1 cellular context compared by ENCODE assay signal in the genomic region with DNA sequence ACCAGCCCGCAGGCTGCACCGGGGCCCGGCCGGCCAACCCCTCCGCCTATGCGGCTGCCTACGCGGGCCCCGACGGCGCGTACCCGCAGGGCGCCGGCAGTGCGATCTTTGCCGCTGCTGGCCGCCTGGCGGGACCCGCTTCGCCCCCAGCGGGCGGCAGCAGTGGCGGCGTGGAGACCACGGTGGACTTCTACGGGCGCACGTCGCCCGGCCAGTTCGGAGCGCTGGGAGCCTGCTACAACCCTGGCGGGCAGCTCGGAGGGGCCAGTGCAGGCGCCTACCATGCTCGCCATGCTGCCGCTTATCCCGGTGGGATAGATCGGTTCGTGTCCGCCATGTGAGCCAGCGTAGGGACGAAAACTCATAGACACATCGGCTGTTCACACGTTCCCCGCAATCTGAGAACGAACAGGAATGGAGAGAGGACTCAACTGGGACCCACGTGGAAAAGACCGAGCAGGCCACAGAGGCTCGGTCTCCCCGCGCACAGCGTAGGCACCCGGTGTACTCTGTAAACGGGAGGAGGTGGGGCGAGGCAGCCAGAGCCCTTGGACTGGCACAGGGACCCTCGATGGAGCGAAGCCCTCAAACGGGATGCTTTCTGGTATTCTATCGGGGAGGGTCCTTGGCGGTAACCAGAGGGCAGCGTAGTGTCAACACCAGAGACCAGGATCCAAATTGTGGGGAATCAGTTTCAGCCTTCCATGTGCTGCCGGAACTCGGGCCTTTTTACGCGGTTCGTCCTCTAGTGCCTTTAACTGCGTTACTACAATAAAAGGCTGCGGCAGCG.
TF ChIP-seq lines count a peak whose summit lies in the region.

No MANE protein-coding gene starts in this region.

TF ChIP-seq in GM12878, 131 proteins besides CTCF, POLR2A, EP300 and RAD21:
- no peak for TF ChIP-seq SIX5 (IDR thresholded peaks at IDR 0.05; ENCODE audit: low read depth, low read length, severe bottlenecking)
- TF ChIP-seq CBX5 (IDR thresholded peaks at IDR 0.05; ENCODE audit: low read depth), result no peak
- no peak for TF ChIP-seq ZSCAN29 (IDR thresholded peaks at IDR 0.05)
- TF ChIP-seq MEF2A (IDR thresholded peaks at IDR 0.05; ENCODE audit: insufficient read depth, low read depth, low read length), result no peak
